Comparison of ENCODE assay signal across 1 cellular context in genomic region chr4:163694385-163694784, GRCh38.
TF ChIP-seq lines count a peak whose summit lies in the region.

No MANE protein-coding gene starts in this region.

TF ChIP-seq in IMR-90, 13 proteins besides CTCF, POLR2A, EP300 and RAD21 (continued from another document):
- no peak for TF ChIP-seq USF2 (IDR thresholded peaks at IDR 0.05; ENCODE audit: low read depth, low read length)
- no peak for TF ChIP-seq CHD1 (IDR thresholded peaks at IDR 0.05; ENCODE audit: low read depth, low read length)
- no peak for TF ChIP-seq ELK1 (IDR thresholded peaks at IDR 0.05; ENCODE audit: borderline replicate concordance, low read depth, low read length)
- no peak for TF ChIP-seq MAZ (IDR thresholded peaks at IDR 0.05; ENCODE audit: borderline replicate concordance, low read depth, low read length)
- no peak for TF ChIP-seq BHLHE40 (IDR thresholded peaks at IDR 0.05; ENCODE audit: low read depth, low read length)
